9 cellular contexts compared by ENCODE assay signal in the genomic region with DNA sequence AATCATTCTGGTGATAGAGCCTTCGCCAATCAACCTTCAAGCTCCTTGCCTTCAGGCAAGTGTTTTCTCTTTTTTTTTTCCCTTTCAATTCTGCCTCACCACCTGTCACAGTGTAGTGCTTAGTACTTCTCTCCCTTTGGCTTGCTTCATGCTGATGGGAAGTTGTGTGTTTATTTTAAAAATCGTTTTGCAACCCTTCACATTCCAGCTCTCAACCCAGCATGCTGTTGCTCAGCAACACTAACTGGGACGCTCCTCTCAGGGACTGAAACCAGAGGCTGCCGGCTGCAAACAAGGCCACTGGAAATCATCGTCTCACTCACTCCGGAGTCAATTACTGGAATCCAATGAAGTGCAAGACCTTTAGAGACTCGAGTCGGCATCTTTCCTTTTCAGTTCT.
DNase-seq lines count a peak whose midpoint lies in the region; ATAC-seq and TF ChIP-seq lines count a peak whose summit lies in the region.
"Had no signal": no experiment of that assay in that cellular context is flagged by ENCODE, and none has a peak within 500 bp of the region (broad histone marks: within the 10 kb centered on the region; RNA-seq: fewer than 3 reads in every experiment).

No MANE protein-coding gene starts in this region.

- POLR2A ChIA-PET in activated CD8-positive, alpha-beta T cell treated with anti-CD3 and anti-CD28 coated beads for 36 hours (lab: Charles Lee) = no interaction called here

- DNase-seq in DMS153 treated with DMSO at 0.1 percent for 48 hours (lab: John Stamatoyannopoulos, UW; ENCODE audit: unreplicated experiment) (peak; percentile 85), NCI-H226 (peak; percentile 67), fibroblast of mammary gland (ENCODE audit: low read depth) (peak; percentile 59), non-pigmented ciliary epithelial cell (ENCODE audit: low read depth) (peak; percentile 70)
- DNase-seq in activated CD8-positive, alpha-beta T cell treated with anti-CD3 and anti-CD28 coated beads for 36 hours = no peak
- no peak for DNase-seq in stimulated activated naive CD4-positive, alpha-beta T cell (lab: John Stamatoyannopoulos, UW)
- DNase-seq: natural killer cell had no signal

- ATAC-seq in activated CD8-positive, alpha-beta T cell treated with anti-CD3 and anti-CD28 coated beads for 36 hours = no peak
- ATAC-seq in HG03175 (IDR thresholded peaks at IDR 0.05; ENCODE audit: unreplicated experiment) = no peak
- ATAC-seq in HG03108 (IDR thresholded peaks at IDR 0.05; ENCODE audit: unreplicated experiment) = no peak
- ATAC-seq: natural killer cell had no signal

- no peak overlapping the region for H3K4me3 Mint-ChIP-seq in activated CD8-positive, alpha-beta T cell treated with anti-CD3 and anti-CD28 coated beads for 36 hours
- H3K4me3 Mint-ChIP-seq: natural killer cell had no signal

- H3K27me3 Mint-ChIP-seq in activated CD8-positive, alpha-beta T cell treated with anti-CD3 and anti-CD28 coated beads for 36 hours = no peaks in the 10 kb centered on the region

- TF ChIP-seq CTCF in fibroblast of mammary gland (conservative IDR thresholded peaks at IDR 0.05; ENCODE audit: control insufficient read depth, insufficient read depth, low read depth, low read length) = no peak
- TF ChIP-seq CTCF in activated CD8-positive, alpha-beta T cell treated with anti-CD3 and anti-CD28 coated beads for 36 hours (IDR thresholded peaks at IDR 0.05) = no peak

- H3K27ac Mint-ChIP-seq in activated CD8-positive, alpha-beta T cell treated with anti-CD3 and anti-CD28 coated beads for 36 hours = no peak overlapping the region
- H3K27ac Mint-ChIP-seq: natural killer cell had no signal

- no peak overlapping the region for H3K4me3 ChIP-seq in fibroblast of mammary gland (ENCODE audit: control insufficient read depth, low read depth, low read length)

- intact Hi-C loops in activated CD8-positive, alpha-beta T cell treated with anti-CD3 and anti-CD28 coated beads for 36 hours (cut with micrococcal nuclease) = no loop called here

- no peaks in the 10 kb centered on the region for H3K4me1 Mint-ChIP-seq in activated CD8-positive, alpha-beta T cell treated with anti-CD3 and anti-CD28 coated beads for 36 hours (ENCODE audit: low read depth)
- H3K4me1 Mint-ChIP-seq: natural killer cell had no signal

- peaks cover 4% of the 10 kb centered on the region for H3K9me3 Mint-ChIP-seq in activated CD8-positive, alpha-beta T cell treated with anti-CD3 and anti-CD28 coated beads for 36 hours

- no peaks in the 10 kb centered on the region for H3K36me3 Mint-ChIP-seq in activated CD8-positive, alpha-beta T cell treated with anti-CD3 and anti-CD28 coated beads for 36 hours (ENCODE audit: low read depth)
- H3K36me3 Mint-ChIP-seq: natural killer cell had no signal

- CTCF ChIA-PET in activated CD8-positive, alpha-beta T cell treated with anti-CD3 and anti-CD28 coated beads for 36 hours (lab: Charles Lee) = no interaction called here

Comparison
In these comparisons a context has a peak if more than half of its experiments do, and no peak if none do; other contexts are left out.
1. DNase-seq: peak in DMS153 treated with DMSO at 0.1 percent for 48 hours (single experiment), NCI-H226 (single experiment), fibroblast of mammary gland (single experiment) and non-pigmented ciliary epithelial cell (single experiment); none in activated CD8-positive, alpha-beta T cell treated with anti-CD3 and anti-CD28 coated beads for 36 hours (single experiment) and stimulated activated naive CD4-positive, alpha-beta T cell (0 of 6).